In the genomic region with DNA sequence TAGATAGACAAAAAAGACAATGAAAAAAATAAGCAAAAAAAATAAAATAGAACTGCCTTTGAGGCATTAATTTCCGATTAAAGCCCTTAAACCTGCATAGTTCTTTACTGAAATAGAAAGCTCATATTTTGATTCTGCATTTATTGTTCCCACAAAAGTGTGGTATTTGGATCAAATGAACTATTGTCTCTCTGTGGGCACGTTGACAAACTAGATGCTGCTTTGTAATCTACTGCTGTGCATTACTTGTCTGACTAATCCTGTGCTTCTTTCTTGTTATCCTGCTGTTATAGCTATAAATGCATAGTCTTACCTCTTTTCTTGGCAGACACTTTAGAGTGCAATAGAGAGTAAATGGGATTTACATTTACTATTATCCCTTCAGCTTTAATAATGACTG, we compare ENCODE assay signal across 16 cellular contexts. TPM values are rescaled to one million over a fixed set of nuclear protein-coding genes. Genes with fewer than 3 reads are reported as not detected.
DNase-seq lines count a peak whose midpoint lies in the region; ATAC-seq and TF ChIP-seq lines count a peak whose summit lies in the region.
"Had no signal": no experiment of that assay in that cellular context is flagged by ENCODE, and none has a peak within 500 bp of the region (broad histone marks: within the 10 kb centered on the region; RNA-seq: fewer than 3 reads in every experiment).

No MANE protein-coding gene starts in this region.

- intact Hi-C loops in Caco-2 (cut with micrococcal nuclease; ENCODE audit: unreplicated experiment) (no loop called here), PC-3 (cut with micrococcal nuclease) (no loop called here)
- intact Hi-C loops in activated CD4-positive, alpha-beta T cell treated with anti-CD3 and anti-CD28 coated beads for 36 hours (cut with DNase I, micrococcal nuclease), result no loop called here

- H3K27me3 ChIP-seq in Caco-2 (replicated peaks; ENCODE audit: control insufficient read depth, insufficient read depth, low read length) (no peaks in the 10 kb centered on the region), PC-3 (ENCODE audit: low read length) (no peaks in the 10 kb centered on the region)
- H3K27me3 ChIP-seq: BE2C had no signal

- H3K27ac Mint-ChIP-seq in Caco-2 (ENCODE audit: unreplicated experiment), result no peak overlapping the region
- no peak overlapping the region for H3K27ac Mint-ChIP-seq in activated naive CD8-positive, alpha-beta T cell treated with anti-CD3 and anti-CD28 coated beads for 36 hours
- H3K27ac Mint-ChIP-seq in activated CD4-positive, alpha-beta T cell treated with anti-CD3 and anti-CD28 coated beads for 36 hours, result no peak overlapping the region
- H3K27ac Mint-ChIP-seq: CD4-positive, CD25-positive, alpha-beta regulatory T cell; GM23338 had no signal

- CTCF ChIA-PET in Caco-2 (lab: Charles Lee), result no interaction called here
- CTCF ChIA-PET in PC-3 (lab: Charles Lee), result no interaction called here
- CTCF ChIA-PET in activated CD4-positive, alpha-beta T cell treated with anti-CD3 and anti-CD28 coated beads for 36 hours (lab: Charles Lee), result interaction anchor here (1.3 kb wide), 1 partner anchor 10 kb away, joined by 7 read pairs; no protein-coding TSS in a partner anchor

- H3K4me2 ChIP-seq in PC-3 (ENCODE audit: low read length), result no peak overlapping the region
- H3K4me2 ChIP-seq: GM23338 had no signal

- H3K36me3 Mint-ChIP-seq in Caco-2 (ENCODE audit: insufficient read depth, unreplicated experiment), result no peaks in the 10 kb centered on the region
- no peaks in the 10 kb centered on the region for H3K36me3 Mint-ChIP-seq in activated naive CD8-positive, alpha-beta T cell treated with anti-CD3 and anti-CD28 coated beads for 36 hours
- H3K36me3 Mint-ChIP-seq in activated CD4-positive, alpha-beta T cell treated with anti-CD3 and anti-CD28 coated beads for 36 hours (ENCODE audit: low read depth), result no peaks in the 10 kb centered on the region
- H3K36me3 Mint-ChIP-seq: CD4-positive, CD25-positive, alpha-beta regulatory T cell had no signal

- no peaks in the 10 kb centered on the region for H3K36me3 ChIP-seq in Caco-2 (ENCODE audit: control insufficient read depth, insufficient read depth, low read length)
- no peaks in the 10 kb centered on the region for H3K36me3 ChIP-seq in PC-3 (ENCODE audit: low read depth, low read length)
- H3K36me3 ChIP-seq: BE2C had no signal

- BruUV-seq in Caco-2 (replicated peaks; lab: Mats Ljungman, UMichigan) (no TSS peak), PC-3 (replicated peaks; lab: Mats Ljungman, UMichigan) (no TSS peak)

- H3K9me3 ChIP-seq in Caco-2, result no peaks in the 10 kb centered on the region
- no peaks in the 10 kb centered on the region for H3K9me3 ChIP-seq in PC-3 (ENCODE audit: low read length)
- H3K9me3 ChIP-seq: BE2C had no signal

- H3K4me3 ChIP-seq in Caco-2 (ENCODE audit: low read depth, low read length) (no peak overlapping the region), PC-3 (ENCODE audit: low read length) (no peak overlapping the region)
- H3K4me3 ChIP-seq: GM23338 had no signal

- DNase-seq in Caco-2 (no peak), PC-3 (no peak), globus pallidus (ENCODE audit: low spot score) (peak; percentile 50), pons (ENCODE audit: low spot score) (peak; percentile 75), NCI-H69 (lab: John Stamatoyannopoulos, UW) (no peak)
- DNase-seq in activated naive CD8-positive, alpha-beta T cell treated with anti-CD3 and anti-CD28 coated beads for 36 hours, result no peak
- no peak for DNase-seq in activated CD4-positive, alpha-beta T cell treated with anti-CD3 and anti-CD28 coated beads for 36 hours
- DNase-seq: BE2C; C1 segment of cervical spinal cord; CD4-positive, CD25-positive, alpha-beta regulatory T cell; DMS79 treated with DMSO at 0.1 percent for 48 hours; GF-D8; HCEC 1CT; IMR-90 had no signal

- H3K9ac ChIP-seq in PC-3 (ENCODE audit: low read length), result no peak overlapping the region

- ATAC-seq in PC-3, result peak; percentile 20; the same call in 1 of the 2 replicates
- ATAC-seq in activated CD4-positive, alpha-beta T cell treated with anti-CD3 and anti-CD28 coated beads for 36 hours, result no peak
- ATAC-seq: GM23338 had no signal

- POLR2A ChIA-PET in Caco-2 (lab: Charles Lee), result no interaction called here
- POLR2A ChIA-PET in PC-3 (lab: Charles Lee; ENCODE audit: unreplicated experiment), result no interaction called here
- POLR2A ChIA-PET in activated CD4-positive, alpha-beta T cell treated with anti-CD3 and anti-CD28 coated beads for 36 hours (lab: Charles Lee), result interaction anchor here (0.6 kb wide), 1 partner anchor 26 kb away, joined by 3 read pairs; no protein-coding TSS in a partner anchor

- no peaks in the 10 kb centered on the region for H3F3A ChIP-seq in PC-3 (ENCODE audit: low read length, unreplicated experiment)

- no peaks in the 10 kb centered on the region for H3K79me2 ChIP-seq in PC-3 (ENCODE audit: low read length)

- TF ChIP-seq CTCF in Caco-2 (IDR thresholded peaks at IDR 0.05; ENCODE audit: insufficient read depth in 1 of 2, low read depth in 1 of 2, low read length in 1 of 2, severe bottlenecking in 1 of 2, unreplicated experiment in 1 of 2) (no peak), PC-3 (conservative IDR thresholded peaks at IDR 0.05; ENCODE audit: low read depth, low read length) (no peak)

- H3K4me3 Mint-ChIP-seq in Caco-2 (ENCODE audit: unreplicated experiment), result peak overlapping the region; percentile 59
- no peak overlapping the region for H3K4me3 Mint-ChIP-seq in activated naive CD8-positive, alpha-beta T cell treated with anti-CD3 and anti-CD28 coated beads for 36 hours
- no peak overlapping the region for H3K4me3 Mint-ChIP-seq in activated CD4-positive, alpha-beta T cell treated with anti-CD3 and anti-CD28 coated beads for 36 hours
- H3K4me3 Mint-ChIP-seq: CD4-positive, CD25-positive, alpha-beta regulatory T cell; GM23338 had no signal

- H4K20me1 ChIP-seq in PC-3 (ENCODE audit: low read length), result no peaks in the 10 kb centered on the region

- H3K27ac ChIP-seq in PC-3 (ENCODE audit: low read length), result no peak overlapping the region

- no peaks in the 10 kb centered on the region for H3K9me3 Mint-ChIP-seq in Caco-2 (ENCODE audit: unreplicated experiment)
- H3K9me3 Mint-ChIP-seq in activated naive CD8-positive, alpha-beta T cell treated with anti-CD3 and anti-CD28 coated beads for 36 hours, result peaks cover 4% of the 10 kb centered on the region
- no peaks in the 10 kb centered on the region for H3K9me3 Mint-ChIP-seq in activated CD4-positive, alpha-beta T cell treated with anti-CD3 and anti-CD28 coated beads for 36 hours (ENCODE audit: low read depth)

- H3K27me3 Mint-ChIP-seq in Caco-2 (ENCODE audit: insufficient read depth, unreplicated experiment), result no peaks in the 10 kb centered on the region
- H3K27me3 Mint-ChIP-seq in activated naive CD8-positive, alpha-beta T cell treated with anti-CD3 and anti-CD28 coated beads for 36 hours, result no peaks in the 10 kb centered on the region
- no peaks in the 10 kb centered on the region for H3K27me3 Mint-ChIP-seq in activated CD4-positive, alpha-beta T cell treated with anti-CD3 and anti-CD28 coated beads for 36 hours
- H3K27me3 Mint-ChIP-seq: CD4-positive, CD25-positive, alpha-beta regulatory T cell had no signal

- no peak overlapping the region for H2AFZ ChIP-seq in PC-3 (ENCODE audit: low read length)
- H2AFZ ChIP-seq: GM23338 had no signal

- H3K4me1 ChIP-seq in Caco-2 (no peaks in the 10 kb centered on the region), PC-3 (ENCODE audit: insufficient read depth, low read length) (no peaks in the 10 kb centered on the region)
- H3K4me1 ChIP-seq: BE2C had no signal

- H3K4me1 Mint-ChIP-seq in Caco-2 (ENCODE audit: low read depth, unreplicated experiment), result no peaks in the 10 kb centered on the region
- no peaks in the 10 kb centered on the region for H3K4me1 Mint-ChIP-seq in activated naive CD8-positive, alpha-beta T cell treated with anti-CD3 and anti-CD28 coated beads for 36 hours
- H3K4me1 Mint-ChIP-seq in activated CD4-positive, alpha-beta T cell treated with anti-CD3 and anti-CD28 coated beads for 36 hours, result no peaks in the 10 kb centered on the region
- H3K4me1 Mint-ChIP-seq: CD4-positive, CD25-positive, alpha-beta regulatory T cell; GM23338 had no signal

- no peaks in the 10 kb centered on the region for H3K9me2 ChIP-seq in PC-3 (replicated peaks; ENCODE audit: low read length)

RNA-seq across cellular contexts. Expression of a gene that starts 31.4 kb away (rescaled TPM):
- total RNA-seq in Caco-2 (2022), result 7.1 and 7.7 TPM in 2 replicates
- total RNA-seq in PC-3 (2014; rRNA removed), result 5.3 and 6.1 TPM in 2 replicates
- total RNA-seq in activated naive CD8-positive, alpha-beta T cell treated with anti-CD3 and anti-CD28 coated beads for 36 hours, result 10 to 100 TPM; 12.1 to 12.6 TPM
- total RNA-seq in activated CD4-positive, alpha-beta T cell treated with anti-CD3 and anti-CD28 coated beads for 36 hours, result 10 to 100 TPM in 1 of 2 experiments, 1 to 10 TPM in 1; 8.7 to 10.3 TPM

RNA-seq across cellular contexts. Expression of a gene that starts 49.4 kb away (rescaled TPM):
- total RNA-seq in Caco-2 (2022), result not detected in 2 replicates
- not detected in 2 replicates for total RNA-seq in PC-3 (2014; rRNA removed)
- total RNA-seq in activated naive CD8-positive, alpha-beta T cell treated with anti-CD3 and anti-CD28 coated beads for 36 hours, result not detected
- under 1 TPM in 1 of 2 experiments, not detected in 1; 0.11 TPM for total RNA-seq in activated CD4-positive, alpha-beta T cell treated with anti-CD3 and anti-CD28 coated beads for 36 hours
- total RNA-seq: A172; CD4-positive, CD25-positive, alpha-beta regulatory T cell; GM23338; IMR-90 had no signal

Comparison
In these comparisons a context has a peak if more than half of its experiments do, and no peak if none do; other contexts are left out.
1. DNase-seq: peak in globus pallidus (single experiment) and pons (single experiment); none in Caco-2 (0 of 2), PC-3 (single experiment), activated naive CD8-positive, alpha-beta T cell treated with anti-CD3 and anti-CD28 coated beads for 36 hours (single experiment), activated CD4-positive, alpha-beta T cell treated with anti-CD3 and anti-CD28 coated beads for 36 hours (single experiment) and NCI-H69 (single experiment).